In genomic region chr14:78875031-78875430, GRCh38 we compare ENCODE assay signal across 4 cellular contexts.
"Had no signal": no experiment of that assay in that cellular context is flagged by ENCODE, and none has a peak within 500 bp of the region (broad histone marks: within the 10 kb centered on the region; RNA-seq: fewer than 3 reads in every experiment).

No MANE protein-coding gene starts in this region.

- H3K27ac ChIP-seq: GM23248 had no signal

- DNase-seq: GM23248, H9, HCEC 1CT, IMR-90 had no signal
